ENCODE assay signal across 8 cellular contexts in the genomic region with DNA sequence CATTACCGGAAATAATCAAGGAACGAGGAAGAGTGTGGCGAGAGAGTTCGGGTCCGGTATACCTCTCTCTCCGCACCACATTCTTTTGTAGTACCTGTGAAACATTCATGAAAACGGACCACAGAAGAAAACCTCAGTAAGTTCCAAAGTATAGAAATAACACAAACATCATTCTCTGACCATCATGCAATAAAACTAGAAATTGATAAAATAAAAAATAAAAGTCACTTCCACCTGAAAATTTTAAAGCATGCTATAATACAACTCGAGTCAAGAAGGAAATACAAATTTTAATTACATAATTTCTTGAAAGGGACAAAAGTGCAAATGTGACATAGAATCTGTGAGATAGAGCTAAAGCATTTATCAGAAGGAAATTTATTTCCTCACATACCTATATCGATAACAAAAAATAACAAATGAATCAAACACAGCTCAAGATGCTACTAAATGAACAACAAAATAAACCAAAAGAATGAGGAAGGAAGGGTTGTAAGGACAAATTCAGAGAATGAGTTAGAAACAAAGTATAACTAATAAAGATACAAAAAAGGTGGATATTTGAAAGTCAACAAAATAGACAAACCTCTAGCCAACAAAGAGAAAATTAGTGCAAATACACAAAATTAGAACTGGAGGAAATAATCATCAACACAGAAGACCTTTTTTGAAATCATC.
A peak's percentile ranks its signal among the peaks of the same experiment; 100 is the strongest.
DNase-seq lines count a peak whose midpoint lies in the region; ATAC-seq and TF ChIP-seq lines count a peak whose summit lies in the region.

No MANE protein-coding gene starts in this region.

- H3K36me3 ChIP-seq in IMR-90 (ENCODE audit: control insufficient read depth, insufficient read depth, low read length) (no peaks in the 10 kb centered on the region), muscle layer of duodenum (ENCODE audit: control insufficient read depth in 1 of 2, insufficient read depth in 2 of 2, low read length in 2 of 2) (no peaks in the 10 kb centered on the region)

- H3K18ac ChIP-seq in IMR-90 (ENCODE audit: low read depth, low read length) = no peak overlapping the region

- in situ Hi-C loops in IMR-90 (cut with MboI; ENCODE audit: low sequenced_read_pairs) = loop anchor here (5.0 kb wide), 1 partner anchor 178 kb away; no protein-coding TSS in a partner anchor

- POLR2A ChIA-PET in AG04449 (lab: Yijun Ruan, JAX) (no interaction called here), IMR-90 (lab: Charles Lee; ENCODE audit: unreplicated experiment) (no interaction called here)

- H3K4me3 ChIP-seq in AG04449 (ENCODE audit: low read depth, low read length) = peak overlapping the region; percentile 81
- peak overlapping the region; percentile 65 for H3K4me3 ChIP-seq in IMR-90 (ENCODE audit: insufficient read depth, low read depth, low read length)
- H3K4me3 ChIP-seq in muscle layer of duodenum (ENCODE audit: low read depth in 1 of 2, low read length in 2 of 2) = peak overlapping the region; percentile 83 to 98

- no peak overlapping the region for H2AK5ac ChIP-seq in IMR-90 (ENCODE audit: low read depth, low read length)

- peaks cover 4% of the 10 kb centered on the region for H4K20me1 ChIP-seq in IMR-90 (ENCODE audit: insufficient read depth, low read length)

- H3K4me1 Mint-ChIP-seq in central memory CD8-positive, alpha-beta T cell = peaks cover 25% of the 10 kb centered on the region

- no peak overlapping the region for H3K14ac ChIP-seq in IMR-90 (replicated peaks; ENCODE audit: low read depth, low read length)

- H2BK120ac ChIP-seq in IMR-90 (ENCODE audit: low read depth, low read length) = no peak overlapping the region

- H3K27ac Mint-ChIP-seq in central memory CD8-positive, alpha-beta T cell (ENCODE audit: low read depth) = peak overlapping the region; percentile 97

- no peak for TF ChIP-seq POLR2A in IMR-90 (IDR thresholded peaks at IDR 0.05; ENCODE audit: low read depth, low read length)

- no peak overlapping the region for H2BK5ac ChIP-seq in IMR-90 (ENCODE audit: low read depth, low read length, poor library complexity, severe bottlenecking)

- peak overlapping the region; percentile 94 for H3K4me3 Mint-ChIP-seq in central memory CD8-positive, alpha-beta T cell

- no peak overlapping the region for H3K9ac ChIP-seq in IMR-90 (ENCODE audit: low read depth, low read length)

- DNase-seq in AG04449 (ENCODE audit: low read depth, low spot score) (no peak), IMR-90 (no peak), HuH-7.5 (ENCODE audit: low spot score) (no peak), superior temporal gyrus (ENCODE audit: extremely low spot score) (no peak), cerebellum (ENCODE audit: low spot score) (no peak)
- DNase-seq in central memory CD8-positive, alpha-beta T cell (ENCODE audit: low spot score in 2 of 2) = no peak

- WGBS in IMR-90 (ENCODE audit: extremely low coverage in 2 of 2, insufficient read length in 1 of 2), 2 experiments = no CpG with 5 or more reads among the region's 9 CpGs

- H3K4ac ChIP-seq in IMR-90 (ENCODE audit: low read depth, low read length) = no peak overlapping the region

- H3K4me2 ChIP-seq in IMR-90 (ENCODE audit: low read depth, low read length) = peak overlapping the region; percentile 92

- H4K8ac ChIP-seq in IMR-90 (ENCODE audit: low read depth in 2 of 2, low read length in 2 of 2) = no peak overlapping the region

- H4K5ac ChIP-seq in IMR-90 (ENCODE audit: low read depth, low read length) = no peak overlapping the region

- no peak overlapping the region for H2BK20ac ChIP-seq in IMR-90 (ENCODE audit: low read depth, low read length)

- H2AFZ ChIP-seq in IMR-90 (replicated peaks; ENCODE audit: low read length, poor library complexity) = no peak overlapping the region

- no peaks in the 10 kb centered on the region for H3K9me3 ChIP-seq in IMR-90 (ENCODE audit: control insufficient read depth, insufficient read depth, low read length)
- no peaks in the 10 kb centered on the region for H3K9me3 ChIP-seq in muscle layer of duodenum (ENCODE audit: control insufficient read depth in 1 of 2, low read length in 2 of 2)

- no peaks in the 10 kb centered on the region for H3K79me1 ChIP-seq in IMR-90 (ENCODE audit: low read depth in 1 of 2, low read length in 2 of 2)

- no peaks in the 10 kb centered on the region for H3K4me1 ChIP-seq in IMR-90 (ENCODE audit: control insufficient read depth, insufficient read depth, low read length)
- H3K4me1 ChIP-seq in muscle layer of duodenum (ENCODE audit: control insufficient read depth in 1 of 2, insufficient read depth in 2 of 2, low read length in 2 of 2) = peaks cover 8 to 15% of the 10 kb centered on the region in 2 donors

- no peak overlapping the region for H3K56ac ChIP-seq in IMR-90 (ENCODE audit: extremely low read depth, insufficient read depth, low read length)

- no peak overlapping the region for H3K23ac ChIP-seq in IMR-90 (ENCODE audit: low read depth, low read length)

- H3K27me3 ChIP-seq in IMR-90 (ENCODE audit: control insufficient read depth, insufficient read depth, low read length) = no peaks in the 10 kb centered on the region
- H3K27me3 ChIP-seq in muscle layer of duodenum (ENCODE audit: low read depth, low read length) = peaks cover 4% of the 10 kb centered on the region

- dilution Hi-C loops in IMR-90 (cut with HindIII; ENCODE audit: low sequenced_read_pairs, unreplicated experiment) = no loop called here

- H3K27me3 Mint-ChIP-seq in central memory CD8-positive, alpha-beta T cell = peaks cover 53% of the 10 kb centered on the region

- TF ChIP-seq CTCF in AG04449 (IDR thresholded peaks at IDR 0.05; ENCODE audit: insufficient read depth, low read length, missing control alignments) (no peak), IMR-90 (conservative IDR thresholded peaks at IDR 0.05; ENCODE audit: low read depth, low read length) (no peak)

- ATAC-seq in IMR-90 (ENCODE audit: low read depth) (no peak), HG03460 (IDR thresholded peaks at IDR 0.05; ENCODE audit: unreplicated experiment) (no peak)
- ATAC-seq in central memory CD8-positive, alpha-beta T cell (replicated peaks; ENCODE audit: extremely low read depth, poor library complexity, severe bottlenecking) = no peak

- peaks cover 20% of the 10 kb centered on the region for H3K36me3 Mint-ChIP-seq in central memory CD8-positive, alpha-beta T cell (ENCODE audit: insufficient read depth)

- H2BK15ac ChIP-seq in IMR-90 (ENCODE audit: low read depth, low read length) = no peak overlapping the region

- H3K9me1 ChIP-seq in IMR-90 (ENCODE audit: insufficient read depth, low read length) = no peaks in the 10 kb centered on the region

- CTCF ChIA-PET in AG04449 (lab: Yijun Ruan, JAX) = interaction anchor here (0.7 to 7.3 kb wide), 12 partner anchors 8 to 181 kb away, joined by 3 to 45 read pairs (median 4); no protein-coding TSS in a partner anchor
- CTCF ChIA-PET in IMR-90 (lab: Yijun Ruan, JAX) = interaction anchor here (1.1 to 1.3 kb wide), 2 partner anchors 10 to 177 kb away, joined by 4 read pairs; no protein-coding TSS in a partner anchor

- BruUV-seq in IMR-90 (replicated peaks; lab: Mats Ljungman, UMichigan) = no TSS peak

- H3K9me3 Mint-ChIP-seq in central memory CD8-positive, alpha-beta T cell = no peaks in the 10 kb centered on the region

- no peak for TF ChIP-seq RAD21 in IMR-90 (IDR thresholded peaks at IDR 0.05; ENCODE audit: low read length)

- no peak overlapping the region for H4K91ac ChIP-seq in IMR-90 (ENCODE audit: insufficient read depth, low read depth, low read length)

- intact Hi-C loops in IMR-90 (cut with micrococcal nuclease) = loop anchor here (2.0 to 10.0 kb wide), 3 partner anchors 43 to 745 kb away; a partner anchor contains a TSS

- no peak overlapping the region for H2AK9ac ChIP-seq in IMR-90 (replicated peaks; ENCODE audit: low read depth, low read length, poor library complexity)

- H3K27ac ChIP-seq in IMR-90 (ENCODE audit: insufficient read depth, low read length) (no peak overlapping the region), muscle layer of duodenum (ENCODE audit: low read length) (no peak overlapping the region)

TF ChIP-seq in IMR-90, 13 proteins besides CTCF, POLR2A, EP300 and RAD21:
- TF ChIP-seq MXI1 (IDR thresholded peaks at IDR 0.05; ENCODE audit: borderline replicate concordance, low read depth, low read length) = no peak
- TF ChIP-seq, protein P1, sequence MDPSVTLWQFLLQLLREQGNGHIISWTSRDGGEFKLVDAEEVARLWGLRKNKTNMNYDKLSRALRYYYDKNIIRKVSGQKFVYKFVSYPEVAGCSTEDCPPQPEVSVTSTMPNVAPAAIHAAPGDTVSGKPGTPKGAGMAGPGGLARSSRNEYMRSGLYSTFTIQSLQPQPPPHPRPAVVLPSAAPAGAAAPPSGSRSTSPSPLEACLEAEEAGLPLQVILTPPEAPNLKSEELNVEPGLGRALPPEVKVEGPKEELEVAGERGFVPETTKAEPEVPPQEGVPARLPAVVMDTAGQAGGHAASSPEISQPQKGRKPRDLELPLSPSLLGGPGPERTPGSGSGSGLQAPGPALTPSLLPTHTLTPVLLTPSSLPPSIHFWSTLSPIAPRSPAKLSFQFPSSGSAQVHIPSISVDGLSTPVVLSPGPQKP (IDR thresholded peaks at IDR 0.05; ENCODE audit: borderline replicate concordance, low read depth, low read length) = no peak
- TF ChIP-seq CEBPB (IDR thresholded peaks at IDR 0.05; ENCODE audit: low read depth, low read length) = no peak
- TF ChIP-seq RCOR1 (IDR thresholded peaks at IDR 0.05; ENCODE audit: insufficient replicate concordance, low read length) = no peak
- TF ChIP-seq NFE2L2 (IDR thresholded peaks at IDR 0.05; ENCODE audit: low read depth, low read length) = no peak
- no peak for TF ChIP-seq MAFK (IDR thresholded peaks at IDR 0.05; ENCODE audit: low read depth, low read length)
- TF ChIP-seq BHLHE40 (IDR thresholded peaks at IDR 0.05; ENCODE audit: low read depth, low read length) = no peak
- TF ChIP-seq FOS (IDR thresholded peaks at IDR 0.05; ENCODE audit: low read depth, low read length) = no peak
- no peak for TF ChIP-seq RFX5 (IDR thresholded peaks at IDR 0.05; ENCODE audit: low read depth, low read length)
- TF ChIP-seq, protein P2, sequence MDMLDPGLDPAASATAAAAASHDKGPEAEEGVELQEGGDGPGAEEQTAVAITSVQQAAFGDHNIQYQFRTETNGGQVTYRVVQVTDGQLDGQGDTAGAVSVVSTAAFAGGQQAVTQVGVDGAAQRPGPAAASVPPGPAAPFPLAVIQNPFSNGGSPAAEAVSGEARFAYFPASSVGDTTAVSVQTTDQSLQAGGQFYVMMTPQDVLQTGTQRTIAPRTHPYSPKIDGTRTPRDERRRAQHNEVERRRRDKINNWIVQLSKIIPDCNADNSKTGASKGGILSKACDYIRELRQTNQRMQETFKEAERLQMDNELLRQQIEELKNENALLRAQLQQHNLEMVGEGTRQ (IDR thresholded peaks at IDR 0.05; ENCODE audit: low read depth, low read length) = no peak
- TF ChIP-seq SMC3 (IDR thresholded peaks at IDR 0.05; ENCODE audit: low read depth, low read length) = no peak
- TF ChIP-seq MAZ (IDR thresholded peaks at IDR 0.05; ENCODE audit: borderline replicate concordance, low read depth, low read length) = no peak
- TF ChIP-seq CHD1 (IDR thresholded peaks at IDR 0.05; ENCODE audit: low read depth, low read length) = no peak
TF ChIP-seq in IMR-90: peak in this region for 0.
